1 cellular context compared by ENCODE assay signal in genomic region chr6:36244641-36245280, GRCh38.
TF ChIP-seq lines count a peak whose summit lies in the region.

No MANE protein-coding gene starts in this region.

TF ChIP-seq in IMR-90, 13 proteins besides CTCF, POLR2A, EP300 and RAD21 (continued from another document):
- TF ChIP-seq USF2 (IDR thresholded peaks at IDR 0.05; ENCODE audit: low read depth, low read length) (no peak), RCOR1 (IDR thresholded peaks at IDR 0.05; ENCODE audit: insufficient replicate concordance, low read length) (no peak), FOS (IDR thresholded peaks at IDR 0.05; ENCODE audit: low read depth, low read length) (no peak), CHD1 (IDR thresholded peaks at IDR 0.05; ENCODE audit: low read depth, low read length) (no peak), MAZ (IDR thresholded peaks at IDR 0.05; ENCODE audit: borderline replicate concordance, low read depth, low read length) (no peak)
TF ChIP-seq in IMR-90: peak in this region for 0.
